ENCODE assay signal across 8 cellular contexts in genomic region chr21:32727728-32728454, GRCh38. TPM values are rescaled to one million over a fixed set of nuclear protein-coding genes. Genes with fewer than 3 reads are reported as not detected.
DNase-seq lines count a peak whose midpoint lies in the region; ATAC-seq, FAIRE-seq and TF ChIP-seq lines count a peak whose summit lies in the region.

A gene with protein sequence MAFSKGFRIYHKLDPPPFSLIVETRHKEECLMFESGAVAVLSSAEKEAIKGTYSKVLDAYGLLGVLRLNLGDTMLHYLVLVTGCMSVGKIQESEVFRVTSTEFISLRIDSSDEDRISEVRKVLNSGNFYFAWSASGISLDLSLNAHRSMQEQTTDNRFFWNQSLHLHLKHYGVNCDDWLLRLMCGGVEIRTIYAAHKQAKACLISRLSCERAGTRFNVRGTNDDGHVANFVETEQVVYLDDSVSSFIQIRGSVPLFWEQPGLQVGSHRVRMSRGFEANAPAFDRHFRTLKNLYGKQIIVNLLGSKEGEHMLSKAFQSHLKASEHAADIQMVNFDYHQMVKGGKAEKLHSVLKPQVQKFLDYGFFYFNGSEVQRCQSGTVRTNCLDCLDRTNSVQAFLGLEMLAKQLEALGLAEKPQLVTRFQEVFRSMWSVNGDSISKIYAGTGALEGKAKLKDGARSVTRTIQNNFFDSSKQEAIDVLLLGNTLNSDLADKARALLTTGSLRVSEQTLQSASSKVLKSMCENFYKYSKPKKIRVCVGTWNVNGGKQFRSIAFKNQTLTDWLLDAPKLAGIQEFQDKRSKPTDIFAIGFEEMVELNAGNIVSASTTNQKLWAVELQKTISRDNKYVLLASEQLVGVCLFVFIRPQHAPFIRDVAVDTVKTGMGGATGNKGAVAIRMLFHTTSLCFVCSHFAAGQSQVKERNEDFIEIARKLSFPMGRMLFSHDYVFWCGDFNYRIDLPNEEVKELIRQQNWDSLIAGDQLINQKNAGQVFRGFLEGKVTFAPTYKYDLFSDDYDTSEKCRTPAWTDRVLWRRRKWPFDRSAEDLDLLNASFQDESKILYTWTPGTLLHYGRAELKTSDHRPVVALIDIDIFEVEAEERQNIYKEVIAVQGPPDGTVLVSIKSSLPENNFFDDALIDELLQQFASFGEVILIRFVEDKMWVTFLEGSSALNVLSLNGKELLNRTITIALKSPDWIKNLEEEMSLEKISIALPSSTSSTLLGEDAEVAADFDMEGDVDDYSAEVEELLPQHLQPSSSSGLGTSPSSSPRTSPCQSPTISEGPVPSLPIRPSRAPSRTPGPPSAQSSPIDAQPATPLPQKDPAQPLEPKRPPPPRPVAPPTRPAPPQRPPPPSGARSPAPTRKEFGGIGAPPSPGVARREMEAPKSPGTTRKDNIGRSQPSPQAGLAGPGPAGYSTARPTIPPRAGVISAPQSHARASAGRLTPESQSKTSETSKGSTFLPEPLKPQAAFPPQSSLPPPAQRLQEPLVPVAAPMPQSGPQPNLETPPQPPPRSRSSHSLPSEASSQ (N-terminal part only) (minus strand): TSS chr21:32728013. CDS start chr21:32726895, 1,118 bp downstream.

- ATAC-seq in GM18505 (IDR thresholded peaks at IDR 0.05; ENCODE audit: unreplicated experiment) (peak; percentile 88), HG02970 (IDR thresholded peaks at IDR 0.05; ENCODE audit: low FRiP score, unreplicated experiment) (peak; percentile 93), left ventricle myocardium superior (peak; percentile 99)

- DNase-seq in NCI-H187 treated with DMSO at 0.1 percent for 48 hours (lab: John Stamatoyannopoulos, UW), result peak; percentile 88
- peak; percentile 88 to 97 (median 93) for DNase-seq in T-helper 2 cell
- DNase-seq in left ventricle myocardium superior, result peak; percentile 98
- peak; percentile 85 for DNase-seq in pulmonary artery endothelial cell (ENCODE audit: low read depth, low spot score)
- DNase-seq in urothelium cell line (ENCODE audit: low spot score), result peak; percentile 97

- H3K27ac ChIP-seq in angular gyrus (ENCODE audit: low read depth, low read length), result peak within 1 kb of the TSS; percentile 89

- intact Hi-C loops in left ventricle myocardium superior (cut with micrococcal nuclease), result no loop called here

- peak; percentile 78 for TF ChIP-seq POLR2A in GM18505 (IDR thresholded peaks at IDR 0.05; ENCODE audit: borderline replicate concordance, extremely low read depth, insufficient read depth, insufficient read length)

- peak; percentile 87 for FAIRE-seq in urothelium cell line (lab: Jason Lieb, UNC)

RNA-seq across cellular contexts. Expression of the gene that starts here (rescaled TPM):
- total RNA-seq in left ventricle myocardium superior, result 11.4 TPM
- total RNA-seq in pulmonary artery endothelial cell, result 6.3 and 14.9 TPM in 2 replicates

Comparison
In these comparisons a context has a peak if more than half of its experiments do, and no peak if none do; other contexts are left out.
1. Peak in every context shown above with its lines: DNase-seq, ATAC-seq and H3K27ac ChIP-seq.